ENCODE assay signal across 32 cellular contexts in the genomic region with DNA sequence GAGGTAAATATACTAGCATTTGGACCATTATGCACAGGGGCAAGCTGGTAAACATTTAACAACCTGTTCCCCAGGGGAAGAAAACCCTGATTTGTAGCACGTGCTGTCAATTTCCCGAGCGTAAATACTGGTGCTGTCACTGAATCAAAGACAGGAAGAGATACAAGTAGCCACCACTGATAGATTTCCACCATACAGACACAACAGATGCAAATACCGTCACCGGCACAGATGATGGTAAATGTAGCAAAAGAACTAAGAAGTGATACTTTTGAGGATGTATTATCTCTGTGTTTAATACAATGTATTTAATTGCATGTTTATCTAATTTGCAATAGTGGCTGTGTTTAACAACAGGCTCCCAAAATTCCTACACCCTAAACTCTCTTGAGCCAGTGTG. TPM values are rescaled to one million over a fixed set of nuclear protein-coding genes. Genes with fewer than 3 reads are reported as not detected.
"Had no signal": no experiment of that assay in that cellular context is flagged by ENCODE, and none has a peak within 500 bp of the region (broad histone marks: within the 10 kb centered on the region; RNA-seq: fewer than 3 reads in every experiment).

No MANE protein-coding gene starts in this region.

- H3K4me1 Mint-ChIP-seq: activated CD4-positive, alpha-beta T cell treated with anti-CD3 and anti-CD28 coated beads, Interleukin-2, amount 10 ng/mL, durations not matched to agents 24 days and 14 days; activated naive CD8-positive, alpha-beta T cell treated with anti-CD3 and anti-CD28 coated beads for 36 hours; mesothelial cell of epicardium; naive thymus-derived CD4-positive, alpha-beta T cell had no signal

- H3K27ac ChIP-seq: adrenal gland, cardiac muscle cell, colonic mucosa, gastrocnemius medialis, parathyroid adenoma, right atrium auricular region, transverse colon, VCaP had no signal

- H3K4me1 ChIP-seq: adrenal gland, colonic mucosa, gastrocnemius medialis, parathyroid adenoma, right atrium auricular region, transverse colon had no signal

- DNase-seq: activated CD4-positive, alpha-beta memory T cell treated with anti-CD3 and anti-CD28 coated beads for 36 hours; activated CD4-positive, alpha-beta T cell treated with anti-CD3 and anti-CD28 coated beads, Interleukin-2, amount 10 ng/mL, durations not matched to agents 24 days and 14 days; activated CD8-positive, alpha-beta memory T cell treated with anti-CD3 and anti-CD28 coated beads, Interleukin-2, amount 50 U/mL, for 4 hours; activated effector memory CD4-positive, alpha-beta T cell treated with anti-CD3 and anti-CD28 coated beads, Interleukin-2, amount 50 U/mL, for 16 hours; activated naive CD4-positive, alpha-beta T cell treated with anti-CD3 and anti-CD28 coated beads for 36 hours; activated naive CD8-positive, alpha-beta T cell treated with anti-CD3 and anti-CD28 coated beads for 36 hours; activated T-cell treated with anti-CD3 and anti-CD28 coated beads, Interleukin-2, amount 50 U/mL, for 1 hour; adrenal gland; body of pancreas; cerebellar nuclear complex; colonic mucosa; effector memory CD4-positive, alpha-beta T cell; gastrocnemius medialis; islet precursor cell; left colon; mammary epithelial cell; naive thymus-derived CD4-positive, alpha-beta T cell; stimulated activated CD4-positive, alpha-beta T cell treated with anti-CD3 and anti-CD28 coated beads, Interleukin-15, amount 100 ng/mL, for 24 hours; stimulated activated CD4-positive, alpha-beta T cell treated with anti-CD3 and anti-CD28 coated beads, Interleukin-2, amount 100 ng/mL, for 24 hours; stimulated activated naive B cell treated with anti-CD40 and anti-IgM and Interleukin-4, amounts not matched to agents 10 μg/mL and 1 μg/mL and 100 μg/mL, for 72 hours; transverse colon had no signal

- H3K27ac Mint-ChIP-seq: activated CD4-positive, alpha-beta memory T cell treated with anti-CD3 and anti-CD28 coated beads for 36 hours; activated CD4-positive, alpha-beta T cell treated with anti-CD3 and anti-CD28 coated beads, Interleukin-2, amount 10 ng/mL, durations not matched to agents 24 days and 14 days; activated naive CD4-positive, alpha-beta T cell treated with anti-CD3 and anti-CD28 coated beads for 36 hours; activated naive CD8-positive, alpha-beta T cell treated with anti-CD3 and anti-CD28 coated beads for 36 hours; activated T-helper 1 cell treated with anti-CD3 and anti-CD28 coated beads, Interleukin-12 subunit alpha, Interleukin-12 subunit beta, Interleukin-2, Interleukin-4 antibody, amounts not matched to agents 30 ng/mL and 10 ng/mL and 1 ng/mL, durations not matched to agents 14 hours and 24 hours and 36 hours; mesothelial cell of epicardium; naive thymus-derived CD4-positive, alpha-beta T cell; stimulated activated naive B cell treated with anti-CD40 and anti-IgM and Interleukin-4, amounts not matched to agents 10 μg/mL and 1 μg/mL and 100 μg/mL, for 72 hours; T-helper 2 cell treated with Interferon-gamma antibody and Interleukin-4, amounts not matched to agents 5 μg/mL and 100 μg/mL, for 36 hours had no signal

- H3K27me3 ChIP-seq: adrenal gland, body of pancreas, cardiac muscle cell, colonic mucosa, right atrium auricular region, transverse colon had no signal

- H3K36me3 Mint-ChIP-seq: activated CD4-positive, alpha-beta memory T cell treated with anti-CD3 and anti-CD28 coated beads for 36 hours; activated naive CD8-positive, alpha-beta T cell treated with anti-CD3 and anti-CD28 coated beads for 36 hours; mesothelial cell of epicardium; naive thymus-derived CD4-positive, alpha-beta T cell; stimulated activated naive B cell treated with anti-CD40 and anti-IgM and Interleukin-4, amounts not matched to agents 10 μg/mL and 1 μg/mL and 100 μg/mL, for 72 hours had no signal

- H3K4me3 ChIP-seq: adrenal gland, body of pancreas, cardiac muscle cell, colonic mucosa, gastrocnemius medialis, right atrium auricular region, transverse colon had no signal

- H3K79me2 ChIP-seq: parathyroid adenoma had no signal

- H3K9me3 Mint-ChIP-seq: activated CD4-positive, alpha-beta memory T cell treated with anti-CD3 and anti-CD28 coated beads for 36 hours; activated CD4-positive, alpha-beta T cell treated with anti-CD3 and anti-CD28 coated beads, Interleukin-2, amount 10 ng/mL, durations not matched to agents 24 days and 14 days; activated naive CD4-positive, alpha-beta T cell treated with anti-CD3 and anti-CD28 coated beads for 36 hours; activated naive CD8-positive, alpha-beta T cell treated with anti-CD3 and anti-CD28 coated beads for 36 hours; activated T-helper 1 cell treated with anti-CD3 and anti-CD28 coated beads, Interleukin-12 subunit alpha, Interleukin-12 subunit beta, Interleukin-2, Interleukin-4 antibody, amounts not matched to agents 30 ng/mL and 10 ng/mL and 1 ng/mL, durations not matched to agents 14 hours and 24 hours and 36 hours; mesothelial cell of epicardium; naive thymus-derived CD4-positive, alpha-beta T cell; neural crest cell; stimulated activated naive B cell treated with anti-CD40 and anti-IgM and Interleukin-4, amounts not matched to agents 10 μg/mL and 1 μg/mL and 100 μg/mL, for 72 hours; T-helper 2 cell treated with Interferon-gamma antibody and Interleukin-4, amounts not matched to agents 5 μg/mL and 100 μg/mL, for 36 hours had no signal

- ATAC-seq: activated CD4-positive, CD25-positive, alpha-beta regulatory T cell treated with anti-CD3 and anti-CD28 coated beads, Interleukin-2, amount 50 U/mL, for 24 hours; body of pancreas; gastrocnemius medialis; left colon; naive thymus-derived CD4-positive, alpha-beta T cell had no signal

- H3K4me3 Mint-ChIP-seq: activated CD4-positive, alpha-beta memory T cell treated with anti-CD3 and anti-CD28 coated beads for 36 hours; activated CD4-positive, alpha-beta T cell treated with anti-CD3 and anti-CD28 coated beads, Interleukin-2, amount 10 ng/mL, durations not matched to agents 24 days and 14 days; activated naive CD4-positive, alpha-beta T cell treated with anti-CD3 and anti-CD28 coated beads for 36 hours; activated naive CD8-positive, alpha-beta T cell treated with anti-CD3 and anti-CD28 coated beads for 36 hours; activated T-helper 1 cell treated with anti-CD3 and anti-CD28 coated beads, Interleukin-12 subunit alpha, Interleukin-12 subunit beta, Interleukin-2, Interleukin-4 antibody, amounts not matched to agents 30 ng/mL and 10 ng/mL and 1 ng/mL, durations not matched to agents 14 hours and 24 hours and 36 hours; mesothelial cell of epicardium; naive thymus-derived CD4-positive, alpha-beta T cell; neural crest cell; stimulated activated naive B cell treated with anti-CD40 and anti-IgM and Interleukin-4, amounts not matched to agents 10 μg/mL and 1 μg/mL and 100 μg/mL, for 72 hours; T-helper 2 cell treated with Interferon-gamma antibody and Interleukin-4, amounts not matched to agents 5 μg/mL and 100 μg/mL, for 36 hours had no signal

- H3K9me3 ChIP-seq: adrenal gland, body of pancreas, colonic mucosa, gastrocnemius medialis, right atrium auricular region, transverse colon had no signal

- H3K36me3 ChIP-seq: adrenal gland, cardiac muscle cell, colonic mucosa, gastrocnemius medialis, right atrium auricular region, transverse colon had no signal

RNA-seq across cellular contexts. Expression of gene SHISAL1, which starts 39.6 kb away (rescaled TPM):
- total RNA-seq: activated CD4-positive, alpha-beta memory T cell treated with anti-CD3 and anti-CD28 coated beads for 36 hours; activated CD4-positive, alpha-beta T cell treated with anti-CD3 and anti-CD28 coated beads, Interleukin-2, amount 10 ng/mL, durations not matched to agents 24 days and 14 days; activated CD8-positive, alpha-beta memory T cell treated with anti-CD3 and anti-CD28 coated beads for 36 hours; activated naive CD4-positive, alpha-beta T cell treated with anti-CD3 and anti-CD28 coated beads for 36 hours; activated naive CD8-positive, alpha-beta T cell treated with anti-CD3 and anti-CD28 coated beads for 36 hours; activated T-helper 1 cell treated with anti-CD3 and anti-CD28 coated beads, Interleukin-12 subunit alpha, Interleukin-12 subunit beta, Interleukin-2, Interleukin-4 antibody, amounts not matched to agents 30 ng/mL and 10 ng/mL and 1 ng/mL, durations not matched to agents 14 hours and 24 hours and 36 hours; epithelial cell of proximal tubule; naive thymus-derived CD4-positive, alpha-beta T cell had no signal
- polyA plus RNA-seq: naive thymus-derived CD4-positive, alpha-beta T cell had no signal
